In the genomic region with DNA sequence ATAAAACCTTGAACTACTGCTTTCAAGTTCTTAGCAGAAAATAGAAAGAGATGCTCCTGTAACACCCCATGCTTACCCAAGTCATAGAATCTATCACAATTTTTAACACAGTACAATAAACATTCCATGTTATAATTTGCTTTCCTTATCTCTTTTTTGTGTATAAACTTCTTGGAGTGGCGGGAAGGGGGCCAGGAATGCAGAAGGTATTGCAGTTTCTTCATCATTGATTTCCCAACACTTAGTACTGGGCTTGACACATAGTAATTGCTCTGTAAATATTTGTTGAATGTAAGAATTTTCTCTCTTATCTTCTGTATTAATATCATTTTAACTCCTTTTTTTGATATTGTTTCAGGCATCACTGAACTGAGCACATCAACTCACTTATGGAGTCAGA, we compare ENCODE assay signal across 16 cellular contexts.
"Had no signal": no experiment of that assay in that cellular context is flagged by ENCODE, and none has a peak within 500 bp of the region (broad histone marks: within the 10 kb centered on the region; RNA-seq: fewer than 3 reads in every experiment).

No MANE protein-coding gene starts in this region.

- H3K27ac ChIP-seq: colonic mucosa, epithelial cell of prostate, gastrocnemius medialis, heart right ventricle, neutrophil had no signal

- H3K36me3 Mint-ChIP-seq: activated naive CD4-positive, alpha-beta T cell treated with anti-CD3 and anti-CD28 coated beads, Interleukin-2, amount 50 U/mL, for 24 hours; immature natural killer cell; natural killer cell treated with Interleukin-12 subunit alpha and Interleukin-12 subunit beta and Interleukin-15 and Interleukin-18, amount 100 ng/mL, for 72 hours; stimulated activated naive B cell treated with anti-CD40 and anti-IgM and Interleukin-4, amounts not matched to agents 10 μg/mL and 1 μg/mL and 100 μg/mL, for 72 hours had no signal

- ATAC-seq: gastrocnemius medialis; heart right ventricle; natural killer cell treated with Interleukin-12 subunit alpha and Interleukin-12 subunit beta and Interleukin-15 and Interleukin-18, amount 100 ng/mL, for 72 hours; stimulated activated naive B cell treated with anti-CD40 and anti-IgM and Interleukin-4, amounts not matched to agents 10 μg/mL and 1 μg/mL and 100 μg/mL, for 72 hours had no signal

- H3K9me3 Mint-ChIP-seq: activated naive CD4-positive, alpha-beta T cell treated with anti-CD3 and anti-CD28 coated beads, Interleukin-2, amount 50 U/mL, for 24 hours; endodermal cell; natural killer cell treated with Interleukin-12 subunit alpha and Interleukin-12 subunit beta and Interleukin-15 and Interleukin-18, amount 100 ng/mL, for 72 hours; stimulated activated naive B cell treated with anti-CD40 and anti-IgM and Interleukin-4, amounts not matched to agents 10 μg/mL and 1 μg/mL and 100 μg/mL, for 72 hours had no signal

- H3K4me1 Mint-ChIP-seq: activated naive CD4-positive, alpha-beta T cell treated with anti-CD3 and anti-CD28 coated beads, Interleukin-2, amount 50 U/mL, for 24 hours; immature natural killer cell; stimulated activated naive B cell treated with anti-CD40 and anti-IgM and Interleukin-4, amounts not matched to agents 10 μg/mL and 1 μg/mL and 100 μg/mL, for 72 hours had no signal

- H3K9me3 ChIP-seq: colonic mucosa, gastrocnemius medialis, neutrophil had no signal

- H3K27ac Mint-ChIP-seq: activated naive CD4-positive, alpha-beta T cell treated with anti-CD3 and anti-CD28 coated beads, Interleukin-2, amount 50 U/mL, for 24 hours; endodermal cell; immature natural killer cell; natural killer cell treated with Interleukin-12 subunit alpha and Interleukin-12 subunit beta and Interleukin-15 and Interleukin-18, amount 100 ng/mL, for 72 hours; stimulated activated naive B cell treated with anti-CD40 and anti-IgM and Interleukin-4, amounts not matched to agents 10 μg/mL and 1 μg/mL and 100 μg/mL, for 72 hours had no signal

- H3K27me3 Mint-ChIP-seq: activated naive CD4-positive, alpha-beta T cell treated with anti-CD3 and anti-CD28 coated beads, Interleukin-2, amount 50 U/mL, for 24 hours; natural killer cell treated with Interleukin-12 subunit alpha and Interleukin-12 subunit beta and Interleukin-15 and Interleukin-18, amount 100 ng/mL, for 72 hours; stimulated activated naive B cell treated with anti-CD40 and anti-IgM and Interleukin-4, amounts not matched to agents 10 μg/mL and 1 μg/mL and 100 μg/mL, for 72 hours had no signal

- H3K4me1 ChIP-seq: colonic mucosa, gastrocnemius medialis, heart right ventricle had no signal

- DNase-seq: activated CD4-positive, alpha-beta T cell treated with anti-CD3 and anti-CD28 coated beads, Interleukin-2, amount 50 U/mL, for 4 hours; activated gamma-delta T cell; amniotic stem cell; caudate nucleus; colonic mucosa; endodermal cell; gastrocnemius medialis; heart right ventricle; immature natural killer cell; retina; stimulated activated naive B cell treated with anti-CD40 and anti-IgM and Interleukin-4, amounts not matched to agents 10 μg/mL and 1 μg/mL and 100 μg/mL, for 72 hours; SW 1271 had no signal

- H3K4me3 ChIP-seq: colonic mucosa, gastrocnemius medialis, heart right ventricle had no signal

- H3K27me3 ChIP-seq: colonic mucosa, gastrocnemius medialis, heart right ventricle, neutrophil had no signal

- H3K4me3 Mint-ChIP-seq: activated naive CD4-positive, alpha-beta T cell treated with anti-CD3 and anti-CD28 coated beads, Interleukin-2, amount 50 U/mL, for 24 hours; endodermal cell; immature natural killer cell; natural killer cell treated with Interleukin-12 subunit alpha and Interleukin-12 subunit beta and Interleukin-15 and Interleukin-18, amount 100 ng/mL, for 72 hours; stimulated activated naive B cell treated with anti-CD40 and anti-IgM and Interleukin-4, amounts not matched to agents 10 μg/mL and 1 μg/mL and 100 μg/mL, for 72 hours had no signal

- H3K36me3 ChIP-seq: colonic mucosa, gastrocnemius medialis, heart right ventricle, neutrophil had no signal
